8 cellular contexts compared by ENCODE assay signal in genomic region chrX:154399527-154400368, GRCh38. TPM values are rescaled to one million over a fixed set of nuclear protein-coding genes. Genes with fewer than 3 reads are reported as not detected.
A peak's percentile ranks its signal among the peaks of the same experiment; 100 is the strongest.
DNase-seq lines count a peak whose midpoint lies in the region; ATAC-seq and TF ChIP-seq lines count a peak whose summit lies in the region.

No MANE protein-coding gene starts in this region.

- no peak for TF ChIP-seq EP300 in transverse colon (IDR thresholded peaks at IDR 0.05; ENCODE audit: low read depth)

- H3K9me3 ChIP-seq in transverse colon, result no peaks in the 10 kb centered on the region

- 0 to 65% methylated on average over 1 to 14 of the region's 14 CpGs for WGBS in transverse colon (ENCODE audit: low coverage in 1 of 2), 2 donors

- H3K9me3 Mint-ChIP-seq in activated naive CD4-positive, alpha-beta T cell treated with anti-CD3 and anti-CD28 coated beads, Interleukin-2, amount 50 U/mL, for 72 hours, result no peaks in the 10 kb centered on the region

- in situ Hi-C loops in transverse colon (cut with MboI; ENCODE audit: low pct_ligation_motif_present in 1 of 4, low pct_unique_long_range_greater_than_20kb in 1 of 4, low sequenced_read_pairs in 3 of 4), result loop anchor here in 3 of 4 donors (25.0 kb wide), 1 partner anchor 138 kb away; the partner anchor contains the start of genes G6PD (in 3 of the 3) and IKBKG (in 3 of the 3)

- H3K36me3 ChIP-seq in transverse colon, result peaks cover 0 to 10% (median 0%) of the 10 kb centered on the region in 4 donors

- intact Hi-C loops in transverse colon (cut with DNase I; ENCODE audit: low total_unique reads), result loop anchor here (5.0 kb wide), 1 partner anchor 47 kb away; no protein-coding TSS in a partner anchor

- peak overlapping the region; percentile 100 for H3K27ac Mint-ChIP-seq in activated naive CD4-positive, alpha-beta T cell treated with anti-CD3 and anti-CD28 coated beads, Interleukin-2, amount 50 U/mL, for 72 hours

- H3K4me1 ChIP-seq in transverse colon, result peaks cover 0 to 20% (median 8%) of the 10 kb centered on the region in 4 donors

- TF ChIP-seq CTCF in transverse colon (IDR thresholded peaks at IDR 0.05), result no peak

- peak; percentile 39 for DNase-seq in activated naive CD4-positive, alpha-beta T cell treated with Interleukin-2 at 50 U/mL for 16 hours
- no peak for DNase-seq in activated naive CD4-positive, alpha-beta T cell (lab: John Stamatoyannopoulos, UW)
- DNase-seq in activated naive CD4-positive, alpha-beta T cell treated with anti-CD3 and anti-CD28 coated beads, Interleukin-2, amount 50 U/mL, for 72 hours (ENCODE audit: low spot score in 2 of 2), result no peak
- DNase-seq in transverse colon, result no peak
- no peak for DNase-seq in NK-92 treated with Interleukin-12 subunit alpha and Interleukin-12 subunit beta, amount 100 ng/mL, for 24 hours (lab: John Stamatoyannopoulos, UW)

- no peaks in the 10 kb centered on the region for H3K27me3 ChIP-seq in layer of hippocampus (ENCODE audit: control insufficient read depth, insufficient read depth, low read length)
- no peaks in the 10 kb centered on the region for H3K27me3 ChIP-seq in transverse colon

- peak overlapping the region; percentile 60 to 84 (median 67) for H3K4me3 ChIP-seq in transverse colon

- peak in 1 of 2 donors; percentile 1 for ATAC-seq in activated naive CD4-positive, alpha-beta T cell treated with anti-CD3 and anti-CD28 coated beads, Interleukin-2, amount 50 U/mL, for 72 hours
- ATAC-seq in GM21717 (IDR thresholded peaks at IDR 0.05; ENCODE audit: unreplicated experiment) (no peak), GM18868 (IDR thresholded peaks at IDR 0.05; ENCODE audit: unreplicated experiment) (no peak)

- peaks cover 25 to 31% of the 10 kb centered on the region in 2 donors for H3K36me3 Mint-ChIP-seq in activated naive CD4-positive, alpha-beta T cell treated with anti-CD3 and anti-CD28 coated beads, Interleukin-2, amount 50 U/mL, for 72 hours

- TF ChIP-seq POLR2A in transverse colon (IDR thresholded peaks at IDR 0.05), result no peak

- H3K27ac ChIP-seq in layer of hippocampus (ENCODE audit: low read depth, low read length) (peak overlapping the region; percentile 94), transverse colon (peak overlapping the region; percentile 97 to 99 (median 98))

RNA-seq across cellular contexts. Expression of gene RPL10, which starts 1.6 kb away (rescaled TPM):
- total RNA-seq in activated naive CD4-positive, alpha-beta T cell treated with anti-CD3 and anti-CD28 coated beads, Interleukin-2, amount 50 U/mL, for 72 hours, result 1,000 to 10,000 TPM; 1,357 to 2,520 TPM
- total RNA-seq in transverse colon, result 1,000 to 10,000 TPM; 1,352 to 4,861 (median 3,415) TPM

RNA-seq across cellular contexts. Expression of gene DNASE1L1, which starts 9.3 kb away (rescaled TPM):
- total RNA-seq in activated naive CD4-positive, alpha-beta T cell treated with anti-CD3 and anti-CD28 coated beads, Interleukin-2, amount 50 U/mL, for 72 hours, result 10 to 100 TPM; 14.7 to 20.6 TPM
- total RNA-seq in transverse colon, result 100 to 1,000 TPM in 1 of 4 donors, 10 to 100 TPM in 3; 15.9 to 156 (median 36.9) TPM

RNA-seq across cellular contexts. Expression of gene TAFAZZIN, which starts 11.6 kb away (rescaled TPM):
- 10 to 100 TPM; 24.7 to 62.4 TPM for total RNA-seq in activated naive CD4-positive, alpha-beta T cell treated with anti-CD3 and anti-CD28 coated beads, Interleukin-2, amount 50 U/mL, for 72 hours
- total RNA-seq in transverse colon, result 100 to 1,000 TPM in 2 of 4 donors, 10 to 100 TPM in 2; 46.7 to 495 (median 101) TPM

RNA-seq across cellular contexts. Expression of gene EMD, which starts 20.7 kb away (rescaled TPM):
- 10 to 100 TPM; 79.3 to 83.0 TPM for total RNA-seq in activated naive CD4-positive, alpha-beta T cell treated with anti-CD3 and anti-CD28 coated beads, Interleukin-2, amount 50 U/mL, for 72 hours
- 10 to 100 TPM; 27.3 to 89.8 (median 55.5) TPM for total RNA-seq in transverse colon

RNA-seq across cellular contexts. Expression of gene FLNA, which starts 25.3 kb away (rescaled TPM):
- total RNA-seq in activated naive CD4-positive, alpha-beta T cell treated with anti-CD3 and anti-CD28 coated beads, Interleukin-2, amount 50 U/mL, for 72 hours, result 100 to 1,000 TPM; 690 to 932 TPM
- total RNA-seq in transverse colon, result 1,000 to 10,000 TPM in 2 of 4 donors, 100 to 1,000 TPM in 2; 632 to 3,163 (median 1,262) TPM
